In genomic region chr7:55365680-55366460, GRCh38 we compare ENCODE assay signal across 8 cellular contexts. TPM values are rescaled to one million over a fixed set of nuclear protein-coding genes. Genes with fewer than 3 reads are reported as not detected.
DNase-seq lines count a peak whose midpoint lies in the region; ATAC-seq and TF ChIP-seq lines count a peak whose summit lies in the region.

No MANE protein-coding gene starts in this region.

- H3K9me3 Mint-ChIP-seq in CD8-positive, alpha-beta T cell = no peaks in the 10 kb centered on the region
- H3K9me3 Mint-ChIP-seq in activated CD8-positive, alpha-beta T cell treated with anti-CD3 and anti-CD28 coated beads for 36 hours = no peaks in the 10 kb centered on the region

- WGBS in ectodermal cell, 2 experiments = 0% methylated on average over 99 of the region's 99 CpGs
- WGBS in lung, 2 donors = 0 to 1% methylated on average over 50 to 99 of the region's 99 CpGs

- H3K27ac Mint-ChIP-seq in CD8-positive, alpha-beta T cell = peak overlapping the region; percentile 99
- peak overlapping the region; percentile 97 for H3K27ac Mint-ChIP-seq in activated CD8-positive, alpha-beta T cell treated with anti-CD3 and anti-CD28 coated beads for 36 hours

- POLR2A ChIA-PET in CD8-positive, alpha-beta T cell (lab: Charles Lee) = interaction anchor here (0.7 to 2.6 kb wide), 18 partner anchors 9 to 741 kb away, joined by 3 to 26 read pairs (median 4); partner anchors contain the start of genes CCT6A, CHCHD2, PSPH and SEC61G
- POLR2A ChIA-PET in activated CD8-positive, alpha-beta T cell treated with anti-CD3 and anti-CD28 coated beads for 36 hours (lab: Charles Lee) = interaction anchor here (0.6 to 2.8 kb wide), 13 partner anchors 9 to 740 kb away, joined by 3 to 16 read pairs (median 4); partner anchors contain the start of gene VOPP1

- peaks cover 13% of the 10 kb centered on the region for H3K36me3 Mint-ChIP-seq in CD8-positive, alpha-beta T cell
- peaks cover 8% of the 10 kb centered on the region for H3K36me3 Mint-ChIP-seq in activated CD8-positive, alpha-beta T cell treated with anti-CD3 and anti-CD28 coated beads for 36 hours (ENCODE audit: low read depth)

- H3K4me3 ChIP-seq in CD8-positive, alpha-beta T cell (ENCODE audit: low read depth, low read length) = peak overlapping the region; percentile 92
- H3K4me3 ChIP-seq in ectodermal cell (ENCODE audit: insufficient read depth, low read depth, low read length) (peak overlapping the region; percentile 100), lung (peak overlapping the region; percentile 98)

- peaks cover 27% of the 10 kb centered on the region for H3K4me1 ChIP-seq in CD8-positive, alpha-beta T cell (ENCODE audit: insufficient read depth, low read length)
- H3K4me1 ChIP-seq in ectodermal cell (ENCODE audit: control insufficient read depth, insufficient read depth, low read length) (peaks cover 8% of the 10 kb centered on the region), lung (ENCODE audit: control insufficient read depth in 2 of 2, insufficient read depth in 2 of 2, low read length in 2 of 2) (peaks cover 3 to 7% of the 10 kb centered on the region in 2 donors)

- H3K27me3 Mint-ChIP-seq in CD8-positive, alpha-beta T cell (ENCODE audit: low read depth) = no peaks in the 10 kb centered on the region
- H3K27me3 Mint-ChIP-seq in activated CD8-positive, alpha-beta T cell treated with anti-CD3 and anti-CD28 coated beads for 36 hours = no peaks in the 10 kb centered on the region

- H3K36me3 ChIP-seq in CD8-positive, alpha-beta T cell (ENCODE audit: insufficient read depth, low read length) = no peaks in the 10 kb centered on the region
- H3K36me3 ChIP-seq in ectodermal cell (ENCODE audit: control insufficient read depth, insufficient read depth, low read length) (no peaks in the 10 kb centered on the region), lung (ENCODE audit: control insufficient read depth in 2 of 2, insufficient read depth in 2 of 2, low read length in 2 of 2) (no peaks in the 10 kb centered on the region)

- H3K27ac ChIP-seq in CD8-positive, alpha-beta T cell (ENCODE audit: low read depth, low read length) = peak overlapping the region; percentile 96
- H3K27ac ChIP-seq in ectodermal cell (ENCODE audit: insufficient read depth, low read depth, low read length, poor library complexity, severe bottlenecking) (peak overlapping the region; percentile 98), lung (ENCODE audit: low read depth in 1 of 2, low read length in 1 of 2) (peak overlapping the region; percentile 98 to 99)

- no peaks in the 10 kb centered on the region for H3K27me3 ChIP-seq in CD8-positive, alpha-beta T cell (ENCODE audit: insufficient read depth, low read length)
- no peaks in the 10 kb centered on the region for H3K27me3 ChIP-seq in ectodermal cell (ENCODE audit: control insufficient read depth, insufficient read depth, low read length, poor library complexity, severe bottlenecking)
- H3K27me3 ChIP-seq in lung (ENCODE audit: control insufficient read depth, insufficient read depth) = no peaks in the 10 kb centered on the region

- H3K9me3 ChIP-seq in CD8-positive, alpha-beta T cell (ENCODE audit: low read length) = no peaks in the 10 kb centered on the region
- no peaks in the 10 kb centered on the region for H3K9me3 ChIP-seq in ectodermal cell (ENCODE audit: control insufficient read depth, low read length)
- H3K9me3 ChIP-seq in lung (ENCODE audit: control insufficient read depth in 2 of 2, insufficient read depth in 1 of 2, low read length in 1 of 2) = no peaks in the 10 kb centered on the region

- ATAC-seq in CD8-positive, alpha-beta T cell = peak; percentile 86
- ATAC-seq in GM19452 (IDR thresholded peaks at IDR 0.05; ENCODE audit: unreplicated experiment) = peak; percentile 78
- ATAC-seq in HG03575 (IDR thresholded peaks at IDR 0.05; ENCODE audit: extremely low read depth, insufficient number of reproducible peaks, low FRiP score, unreplicated experiment) = peak; percentile 77
- peak; percentile 89 for ATAC-seq in activated CD8-positive, alpha-beta T cell treated with anti-CD3 and anti-CD28 coated beads for 36 hours
- peak; percentile 98 for ATAC-seq in lung (ENCODE audit: insufficient read depth, low FRiP score)

- DNase-seq in CD8-positive, alpha-beta T cell = peak; percentile 87 to 98 (median 93)
- DNase-seq in NCI-H82 treated with DMSO at 0.1 percent for 48 hours (lab: John Stamatoyannopoulos, UW; ENCODE audit: unreplicated experiment) = peak; percentile 65
- DNase-seq in activated CD8-positive, alpha-beta T cell treated with anti-CD3 and anti-CD28 coated beads for 36 hours = peak; percentile 93
- DNase-seq in lung (ENCODE audit: low spot score) = peak; percentile 94
- DNase-seq in stimulated activated CD4-positive, alpha-beta T cell treated with anti-CD3 and anti-CD28 coated beads, TNF-alpha, amount 100 ng/mL, for 24 hours (ENCODE audit: low read depth in 3 of 3) = peak; percentile 84 to 91 (median 89)

- intact Hi-C loops in CD8-positive, alpha-beta T cell (cut with DNase I, micrococcal nuclease) = loop anchor here (1.0 to 5.0 kb wide), 15 partner anchors 46 to 741 kb away; partner anchors contain the start of genes CHCHD2 (in 2 of the 2), MRPS17 (in 2 of the 2), SEC61G (in 2 of the 2) and VOPP1 (in 2 of the 2)
- intact Hi-C loops in activated CD8-positive, alpha-beta T cell treated with anti-CD3 and anti-CD28 coated beads for 36 hours (cut with micrococcal nuclease) = loop anchor here (5.0 kb wide), 2 partner anchors 59 to 201 kb away; no protein-coding TSS in a partner anchor

- peaks cover 35% of the 10 kb centered on the region for H3K4me1 Mint-ChIP-seq in CD8-positive, alpha-beta T cell (ENCODE audit: low read depth)
- H3K4me1 Mint-ChIP-seq in activated CD8-positive, alpha-beta T cell treated with anti-CD3 and anti-CD28 coated beads for 36 hours (ENCODE audit: low read depth) = peaks cover 11% of the 10 kb centered on the region

- CTCF ChIA-PET in CD8-positive, alpha-beta T cell (lab: Charles Lee) = interaction anchor here (0.9 to 1.2 kb wide), 2 partner anchors 57 to 103 kb away, joined by 4 to 6 read pairs; no protein-coding TSS in a partner anchor
- CTCF ChIA-PET in activated CD8-positive, alpha-beta T cell treated with anti-CD3 and anti-CD28 coated beads for 36 hours (lab: Charles Lee) = interaction anchor here (0.8 to 1.3 kb wide), 3 partner anchors 48 to 57 kb away, joined by 3 to 4 read pairs (median 3); no protein-coding TSS in a partner anchor

- no peak for TF ChIP-seq CTCF in CD8-positive, alpha-beta T cell (IDR thresholded peaks at IDR 0.05)
- peak; percentile 43 for TF ChIP-seq CTCF in activated CD8-positive, alpha-beta T cell treated with anti-CD3 and anti-CD28 coated beads for 36 hours (IDR thresholded peaks at IDR 0.05)
- TF ChIP-seq CTCF in lung (IDR thresholded peaks at IDR 0.05; ENCODE audit: control extremely low read depth, extremely low read depth) = no peak

- peak overlapping the region; percentile 96 for H3K4me3 Mint-ChIP-seq in CD8-positive, alpha-beta T cell
- peak overlapping the region; percentile 96 for H3K4me3 Mint-ChIP-seq in activated CD8-positive, alpha-beta T cell treated with anti-CD3 and anti-CD28 coated beads for 36 hours

RNA-seq across cellular contexts. Expression of gene LANCL2, which starts 0.7 kb away (rescaled TPM):
- total RNA-seq in CD8-positive, alpha-beta T cell = 10 to 100 TPM; 10.3 to 10.5 TPM
- 10 to 100 TPM; 10.7 to 10.8 TPM for total RNA-seq in activated CD8-positive, alpha-beta T cell treated with anti-CD3 and anti-CD28 coated beads for 36 hours
- polyA plus RNA-seq in ectodermal cell (2013, experiment 1 of 4) = 13.7 TPM
- polyA plus RNA-seq in ectodermal cell (2013, experiment 2 of 4) = 17.7 TPM
- 10.7 TPM for polyA plus RNA-seq in ectodermal cell (2013, experiment 3 of 4)
- polyA plus RNA-seq in ectodermal cell (2013, experiment 4 of 4) = 10.5 TPM
- 10 to 100 TPM; 13.6 to 14.4 TPM for total RNA-seq in lung
- polyA plus RNA-seq in lung = 1 to 10 TPM; 6.3 TPM

Comparison
In these comparisons a context has a peak if more than half of its experiments do, and no peak if none do; other contexts are left out.
1. Peak in every context shown above with its lines: DNase-seq, ATAC-seq, H3K4me3 ChIP-seq and H3K27ac ChIP-seq.